8 cellular contexts compared by ENCODE assay signal in genomic region chr22:31080848-31081649, GRCh38. TPM values are rescaled to one million over a fixed set of nuclear protein-coding genes. Genes with fewer than 3 reads are reported as not detected.
A peak's percentile ranks its signal among the peaks of the same experiment; 100 is the strongest.
DNase-seq lines count a peak whose midpoint lies in the region; ATAC-seq and TF ChIP-seq lines count a peak whose summit lies in the region.

SMTN (plus strand) TSS chr22:31081318; CDS start chr22:31083259, 1,941 bp downstream.

- H3K9me3 ChIP-seq in OCI-LY7 (ENCODE audit: low read length), result no peaks in the 10 kb centered on the region

- BruUV-seq in OCI-LY7 (replicated peaks; lab: Mats Ljungman, UMichigan), result no TSS peak

- CTCF ChIA-PET in OCI-LY7 (lab: Charles Lee; ENCODE audit: unreplicated experiment), result interaction anchor here (0.5 to 0.9 kb wide), 3 partner anchors 16 to 134 kb away, joined by 3 to 5 read pairs (median 3); no protein-coding TSS in a partner anchor

- H3K36me3 ChIP-seq in OCI-LY7 (ENCODE audit: insufficient read depth, low read length), result no peaks in the 10 kb centered on the region

- no peaks in the 10 kb centered on the region for H3K9me2 ChIP-seq in OCI-LY7 (ENCODE audit: insufficient read depth, low read length)

- peak; percentile 35 for ATAC-seq in GM21367 (IDR thresholded peaks at IDR 0.05; ENCODE audit: unreplicated experiment)

- intact Hi-C loops in OCI-LY7 (cut with micrococcal nuclease; ENCODE audit: unreplicated experiment), result loop anchor here (1.0 to 10.0 kb wide), 5 partner anchors 112 to 489 kb away; partner anchors contain the start of genes LIMK2, PES1, SLC35E4 and TUG1

- POLR2A ChIA-PET in OCI-LY7 (lab: Charles Lee), result interaction anchor here (0.5 to 1.5 kb wide), 3 partner anchors 17 to 159 kb away, joined by 3 to 9 read pairs (median 6); no protein-coding TSS in a partner anchor

- no peaks in the 10 kb centered on the region for H4K20me1 ChIP-seq in OCI-LY7 (ENCODE audit: insufficient read depth, low read length)

- peak; percentile 78 for DNase-seq in COR-L47 (lab: John Stamatoyannopoulos, UW)
- peak in 73 of 76 experiments; percentile 31 to 93 (median 82) for DNase-seq in HUDEP-2 (lab: John Stamatoyannopoulos, UW; ENCODE audit: unreplicated experiment in 76 of 76)
- DNase-seq in OCI-LY7 (ENCODE audit: low spot score), result peak; percentile 92
- DNase-seq in activated T-cell treated with anti-CD3 and anti-CD28 coated beads for 4 hours, result peak; percentile 90
- DNase-seq in epithelial cell of esophagus (ENCODE audit: low read depth), result peak; percentile 94
- peak; percentile 95 for DNase-seq in mucosa of gallbladder (ENCODE audit: low spot score)
- peak; percentile 82 for DNase-seq in stimulated activated CD8-positive, alpha-beta memory T cell treated with anti-CD3 and anti-CD28 coated beads, Interleukin-4, amount 100 ng/mL, for 24 hours (ENCODE audit: low read depth)

- peak within 1 kb of the TSS; percentile 81 for H2AFZ ChIP-seq in OCI-LY7 (ENCODE audit: low read length)

- peak within 1 kb of the TSS; percentile 95 for H3K4me2 ChIP-seq in OCI-LY7 (ENCODE audit: low read length)

- H3K4me1 ChIP-seq in OCI-LY7 (ENCODE audit: insufficient read depth, low read length, poor library complexity, severe bottlenecking), result peaks cover 46% of the 10 kb centered on the region

- H3K27ac ChIP-seq in OCI-LY7 (ENCODE audit: low read depth, low read length, poor library complexity, severe bottlenecking), result peak within 1 kb of the TSS; percentile 29

- H3K4me3 ChIP-seq in OCI-LY7 (ENCODE audit: low read depth, low read length, poor library complexity, severe bottlenecking), result peak within 1 kb of the TSS; percentile 73
- peak within 1 kb of the TSS; percentile 74 for H3K4me3 ChIP-seq in epithelial cell of esophagus (ENCODE audit: low read length)

- no peaks in the 10 kb centered on the region; the same call in 1 of the 2 replicates for H3K79me2 ChIP-seq in OCI-LY7 (ENCODE audit: insufficient read depth, low read depth, low read length)

- TF ChIP-seq CTCF in OCI-LY7 (conservative IDR thresholded peaks at IDR 0.05; ENCODE audit: low read length) (peak; percentile 39; the same call in 1 of the 2 replicates), epithelial cell of esophagus (IDR thresholded peaks at IDR 0.05; ENCODE audit: insufficient read depth, low read depth, low read length, missing control alignments) (no peak)

RNA-seq across cellular contexts. Expression of gene SMTN, which starts in this region (rescaled TPM):
- 13.5 and 16.9 TPM in 2 replicates for total RNA-seq in OCI-LY7 (2014; rRNA removed; shearing (Covaris generic))
- 35.4 and 50.8 TPM in 2 replicates for total RNA-seq in OCI-LY7 (2022)
- total RNA-seq in mucosa of gallbladder, result 510 TPM

Comparison
In these comparisons a context has a peak if more than half of its experiments do, and no peak if none do; other contexts are left out.
1. Peak in every context shown above with its lines: DNase-seq, ATAC-seq, H3K4me3 ChIP-seq and H3K27ac ChIP-seq.